ENCODE assay signal across 8 cellular contexts in genomic region chr14:69535230-69535848, GRCh38. TPM values are rescaled to one million over a fixed set of nuclear protein-coding genes. Genes with fewer than 3 reads are reported as not detected.
DNase-seq lines count a peak whose midpoint lies in the region; ATAC-seq and TF ChIP-seq lines count a peak whose summit lies in the region.

No MANE protein-coding gene starts in this region.

- TF ChIP-seq EP300 in Ishikawa (IDR thresholded peaks at IDR 0.05; ENCODE audit: borderline replicate concordance), result no peak

- POLR2A ChIA-PET in activated CD4-positive, alpha-beta memory T cell treated with anti-CD3 and anti-CD28 coated beads for 36 hours (lab: Charles Lee), result no interaction called here

- H3K36me3 Mint-ChIP-seq in osteocyte (ENCODE audit: unreplicated experiment), result no peaks in the 10 kb centered on the region
- H3K36me3 Mint-ChIP-seq in activated CD4-positive, alpha-beta memory T cell treated with anti-CD3 and anti-CD28 coated beads for 36 hours, result no peaks in the 10 kb centered on the region
- no peaks in the 10 kb centered on the region for H3K36me3 Mint-ChIP-seq in T-helper 2 cell treated with Interferon-gamma antibody and Interleukin-4, amounts not matched to agents 5 μg/mL and 100 μg/mL, for 36 hours (ENCODE audit: low read depth)

- no peak overlapping the region for H3K4me3 ChIP-seq in fibroblast of mammary gland (ENCODE audit: control insufficient read depth, low read depth, low read length)

- intact Hi-C loops in activated CD4-positive, alpha-beta memory T cell treated with anti-CD3 and anti-CD28 coated beads for 36 hours (cut with micrococcal nuclease), result loop anchor here (1.0 kb wide), 1 partner anchor 39 kb away; the partner anchor contains the start of gene CCDC177

- TF ChIP-seq RAD21 in Ishikawa (IDR thresholded peaks at IDR 0.05; ENCODE audit: low read depth), result peak; percentile 82

- H3K4me3 Mint-ChIP-seq in osteocyte (ENCODE audit: unreplicated experiment), result no peak overlapping the region
- H3K4me3 Mint-ChIP-seq in activated CD4-positive, alpha-beta memory T cell treated with anti-CD3 and anti-CD28 coated beads for 36 hours, result no peak overlapping the region
- no peak overlapping the region for H3K4me3 Mint-ChIP-seq in T-helper 2 cell treated with Interferon-gamma antibody and Interleukin-4, amounts not matched to agents 5 μg/mL and 100 μg/mL, for 36 hours
- no peak overlapping the region for H3K4me3 Mint-ChIP-seq in stimulated activated naive CD8-positive, alpha-beta T cell treated with anti-CD3 and anti-CD28 coated beads, Interleukin-15, amount 100 ng/mL, for 72 hours

- peaks cover 60% of the 10 kb centered on the region for H3K27me3 Mint-ChIP-seq in osteocyte (ENCODE audit: unreplicated experiment)
- H3K27me3 Mint-ChIP-seq in activated CD4-positive, alpha-beta memory T cell treated with anti-CD3 and anti-CD28 coated beads for 36 hours, result peaks cover 11% of the 10 kb centered on the region
- H3K27me3 Mint-ChIP-seq in T-helper 2 cell treated with Interferon-gamma antibody and Interleukin-4, amounts not matched to agents 5 μg/mL and 100 μg/mL, for 36 hours (ENCODE audit: low read depth), result peaks cover 42% of the 10 kb centered on the region
- peaks cover 65% of the 10 kb centered on the region for H3K27me3 Mint-ChIP-seq in stimulated activated naive CD8-positive, alpha-beta T cell treated with anti-CD3 and anti-CD28 coated beads, Interleukin-15, amount 100 ng/mL, for 72 hours

- CTCF ChIA-PET in activated CD4-positive, alpha-beta memory T cell treated with anti-CD3 and anti-CD28 coated beads for 36 hours (lab: Charles Lee), result interaction anchor here (1.0 to 1.4 kb wide), 2 partner anchors 12 to 20 kb away, joined by 4 to 5 read pairs; no protein-coding TSS in a partner anchor

- no peaks in the 10 kb centered on the region for H3K9me3 Mint-ChIP-seq in osteocyte (ENCODE audit: unreplicated experiment)
- no peaks in the 10 kb centered on the region for H3K9me3 Mint-ChIP-seq in activated CD4-positive, alpha-beta memory T cell treated with anti-CD3 and anti-CD28 coated beads for 36 hours
- H3K9me3 Mint-ChIP-seq in T-helper 2 cell treated with Interferon-gamma antibody and Interleukin-4, amounts not matched to agents 5 μg/mL and 100 μg/mL, for 36 hours, result no peaks in the 10 kb centered on the region
- H3K9me3 Mint-ChIP-seq in stimulated activated naive CD8-positive, alpha-beta T cell treated with anti-CD3 and anti-CD28 coated beads, Interleukin-15, amount 100 ng/mL, for 72 hours, result no peaks in the 10 kb centered on the region

- H3K27ac Mint-ChIP-seq in osteocyte (ENCODE audit: unreplicated experiment), result no peak overlapping the region
- no peak overlapping the region for H3K27ac Mint-ChIP-seq in activated CD4-positive, alpha-beta memory T cell treated with anti-CD3 and anti-CD28 coated beads for 36 hours
- no peak overlapping the region for H3K27ac Mint-ChIP-seq in T-helper 2 cell treated with Interferon-gamma antibody and Interleukin-4, amounts not matched to agents 5 μg/mL and 100 μg/mL, for 36 hours
- no peak overlapping the region for H3K27ac Mint-ChIP-seq in stimulated activated naive CD8-positive, alpha-beta T cell treated with anti-CD3 and anti-CD28 coated beads, Interleukin-15, amount 100 ng/mL, for 72 hours

- peak; percentile 87 for TF ChIP-seq CTCF in fibroblast of mammary gland (conservative IDR thresholded peaks at IDR 0.05; ENCODE audit: control insufficient read depth, insufficient read depth, low read depth, low read length)
- peak; percentile 83 for TF ChIP-seq CTCF in osteocyte (IDR thresholded peaks at IDR 0.05)

- DNase-seq in Ammon's horn (ENCODE audit: low spot score) (peak; percentile 81), RPMI7951 (ENCODE audit: low read depth) (peak; percentile 42), fibroblast of mammary gland (ENCODE audit: low read depth) (peak; percentile 63), osteocyte (ENCODE audit: extremely low spot score, unreplicated experiment) (no peak)
- no peak for DNase-seq in activated CD4-positive, alpha-beta memory T cell treated with anti-CD3 and anti-CD28 coated beads for 36 hours
- no peak for DNase-seq in T-helper 2 cell treated with Interferon-gamma antibody and Interleukin-4, amounts not matched to agents 5 μg/mL and 100 μg/mL, for 36 hours (ENCODE audit: low spot score)
- DNase-seq in stimulated activated naive CD8-positive, alpha-beta T cell treated with anti-CD3 and anti-CD28 coated beads, Interleukin-15, amount 100 ng/mL, for 72 hours, result no peak

- H3K4me1 Mint-ChIP-seq in osteocyte (ENCODE audit: unreplicated experiment), result no peaks in the 10 kb centered on the region
- no peaks in the 10 kb centered on the region for H3K4me1 Mint-ChIP-seq in activated CD4-positive, alpha-beta memory T cell treated with anti-CD3 and anti-CD28 coated beads for 36 hours (ENCODE audit: low read depth)
- no peaks in the 10 kb centered on the region for H3K4me1 Mint-ChIP-seq in T-helper 2 cell treated with Interferon-gamma antibody and Interleukin-4, amounts not matched to agents 5 μg/mL and 100 μg/mL, for 36 hours (ENCODE audit: low read depth)
- H3K4me1 Mint-ChIP-seq in stimulated activated naive CD8-positive, alpha-beta T cell treated with anti-CD3 and anti-CD28 coated beads, Interleukin-15, amount 100 ng/mL, for 72 hours, result no peaks in the 10 kb centered on the region

- ATAC-seq in stimulated activated naive CD8-positive, alpha-beta T cell treated with anti-CD3 and anti-CD28 coated beads, Interleukin-15, amount 100 ng/mL, for 72 hours, result no peak

TF ChIP-seq in Ishikawa, 13 proteins besides CTCF, POLR2A, EP300 and RAD21:
- TF ChIP-seq USF1 (IDR thresholded peaks at IDR 0.05) (no peak), TEAD4 (IDR thresholded peaks at IDR 0.05) (peak; percentile 35; the same call in 1 of the 2 replicates)

RNA-seq across cellular contexts. Expression of gene CCDC177, which starts 39.3 kb away (rescaled TPM):
- not detected in 2 replicates for total RNA-seq in RPMI7951 (2014; rRNA removed; shearing (Covaris generic))
- not detected in 2 replicates for total RNA-seq in osteocyte
- total RNA-seq in activated CD4-positive, alpha-beta memory T cell treated with anti-CD3 and anti-CD28 coated beads for 36 hours, result not detected

RNA-seq across cellular contexts. Expression of gene PLEKHD1, which starts 50.8 kb away (rescaled TPM):
- not detected in 2 replicates for total RNA-seq in RPMI7951 (2014; rRNA removed; shearing (Covaris generic))
- total RNA-seq in osteocyte, result 0.08 and 0.10 TPM in 2 replicates
- under 1 TPM; 0.05 TPM for total RNA-seq in activated CD4-positive, alpha-beta memory T cell treated with anti-CD3 and anti-CD28 coated beads for 36 hours

Comparison
In these comparisons a context has a peak if more than half of its experiments do, and no peak if none do; other contexts are left out.
1. DNase-seq: peak in Ammon's horn (single experiment), RPMI7951 (single experiment) and fibroblast of mammary gland (single experiment); none in osteocyte (single experiment), activated CD4-positive, alpha-beta memory T cell treated with anti-CD3 and anti-CD28 coated beads for 36 hours (single experiment), T-helper 2 cell treated with Interferon-gamma antibody and Interleukin-4, amounts not matched to agents 5 μg/mL and 100 μg/mL, for 36 hours (single experiment) and stimulated activated naive CD8-positive, alpha-beta T cell treated with anti-CD3 and anti-CD28 coated beads, Interleukin-15, amount 100 ng/mL, for 72 hours (0 of 2).